Comparison of ENCODE assay signal across 9 cellular contexts in genomic region chr11:86214710-86215109, GRCh38. TPM values are rescaled to one million over a fixed set of nuclear protein-coding genes. Genes with fewer than 3 reads are reported as not detected.
DNase-seq lines count a peak whose midpoint lies in the region; ATAC-seq, FAIRE-seq and TF ChIP-seq lines count a peak whose summit lies in the region.
"Had no signal": no experiment of that assay in that cellular context is flagged by ENCODE, and none has a peak within 500 bp of the region (broad histone marks: within the 10 kb centered on the region; RNA-seq: fewer than 3 reads in every experiment).

No MANE protein-coding gene starts in this region.

- no peaks in the 10 kb centered on the region for H3K9me3 ChIP-seq in K562 (replicated peaks; ENCODE audit: control insufficient read depth, insufficient read depth, low read depth, low read length)
- H3K9me3 ChIP-seq in upper lobe of right lung, result no peaks in the 10 kb centered on the region

- H3K27me3 ChIP-seq in K562 (ENCODE audit: control insufficient read depth in 2 of 2, insufficient read depth in 2 of 2, low read length in 2 of 2) (no peaks in the 10 kb centered on the region), upper lobe of right lung (no peaks in the 10 kb centered on the region)

- no peaks in the 10 kb centered on the region for H4K20me1 ChIP-seq in K562 (replicated peaks; ENCODE audit: control insufficient read depth, insufficient read depth, low read length)

- H3K4me3 ChIP-seq in K562, result no peak overlapping the region
- H3K4me3 ChIP-seq in upper lobe of right lung, result no peak overlapping the region

- peak; percentile 64 for FAIRE-seq in K562 (lab: Jason Lieb, UNC)

- H3K9me1 ChIP-seq in K562 (ENCODE audit: control insufficient read depth, insufficient read depth, low read length), result no peaks in the 10 kb centered on the region

- peak overlapping the region; percentile 44; the same call in 1 of the 2 replicates for H2AFZ ChIP-seq in K562 (ENCODE audit: low read depth, low read length)

- ATAC-seq in HG03565 (IDR thresholded peaks at IDR 0.05; ENCODE audit: unreplicated experiment), result peak; percentile 42
- ATAC-seq in K562, result peak; percentile 61
- ATAC-seq in upper lobe of right lung, result peak; percentile 80
- ATAC-seq: T-cell had no signal

- no peak for TF ChIP-seq POLR2A in K562 (conservative IDR thresholded peaks at IDR 0.05)

- H3K4me1 ChIP-seq in K562 (replicated peaks in 1 of 2; ENCODE audit: control insufficient read depth in 2 of 2, insufficient read depth in 2 of 2, low read length in 2 of 2) (peaks cover 7 to 27% of the 10 kb centered on the region in 2 experiments; a peak in 3 of 5 replicates), upper lobe of right lung (no peaks in the 10 kb centered on the region)

- peak; percentile 81 for DNase-seq in stimulated activated naive CD4-positive, alpha-beta T cell treated with Interleukin-2 at 50 U/mL for 16 hours (lab: John Stamatoyannopoulos, UW)
- no peak for DNase-seq in stimulated activated naive CD4-positive, alpha-beta T cell (lab: John Stamatoyannopoulos, UW)
- DNase-seq in K562 (ENCODE audit: extremely low read depth in 1 of 4, low spot score in 3 of 4) (no peak), upper lobe of right lung (no peak), dedifferentiated amniotic fluid mesenchymal stem cell (ENCODE audit: extremely low spot score) (no peak), substantia nigra (lab: John Stamatoyannopoulos, UW) (no peak), NCI-H2171 treated with DMSO at 0.1 percent for 48 hours (lab: John Stamatoyannopoulos, UW) (no peak)
- DNase-seq: T-cell had no signal

- in situ Hi-C loops in K562 (cut with MboI), result no loop called here

- CTCF ChIA-PET in K562 (lab: Yijun Ruan, JAX; ENCODE audit: low intra/inter-chr PET ratio), result interaction anchor here (0.7 kb wide), 1 partner anchor 1857 kb away, joined by 3 read pairs; no protein-coding TSS in a partner anchor

- WGBS in K562 (ENCODE audit: insufficient coverage, low coverage, missing lambda C conversion rate), result 82% methylated on average over 1 of the region's 1 CpG

- intact Hi-C loops in K562 (cut with micrococcal nuclease) (loop anchor here (5.0 kb wide), 2 partner anchors 78 to 617 kb away; no protein-coding TSS in a partner anchor), upper lobe of right lung (cut with DNase I) (loop anchor here (10.0 kb wide), 1 partner anchor 270 kb away; no protein-coding TSS in a partner anchor)

- no peak for TF ChIP-seq EP300 in K562 (IDR thresholded peaks at IDR 0.05; ENCODE audit: low read length)

- H3K9ac ChIP-seq in K562 (ENCODE audit: insufficient read depth in 1 of 2, low read depth in 2 of 2, low read length in 2 of 2), result peak overlapping the region in 1 of 2 experiments; percentile 70; a peak in 1 of 4 replicates

- TF ChIP-seq CTCF in K562 (IDR thresholded peaks at IDR 0.05 in 2 of 3, conservative IDR thresholded peaks at IDR 0.05 in 1 of 3; ENCODE audit: insufficient read depth in 2 of 3, low read depth in 1 of 3, low read length in 3 of 3), result peak; percentile 20 to 49 (median 41); a peak in 3 of 6 replicates
- TF ChIP-seq CTCF in upper lobe of right lung (IDR thresholded peaks at IDR 0.05), result no peak

- TF ChIP-seq RAD21 in K562 (CRISPR knock-in tag; conservative IDR thresholded peaks at IDR 0.05 in 1 of 2, IDR thresholded peaks at IDR 0.05 in 1 of 2), result peak; percentile 16 to 51; a peak in 3 of 4 replicates

- no peaks in the 10 kb centered on the region for H3K36me3 ChIP-seq in K562 (ENCODE audit: control insufficient read depth, insufficient read depth, low read length)
- no peaks in the 10 kb centered on the region for H3K36me3 ChIP-seq in upper lobe of right lung

- H3K79me2 ChIP-seq in K562 (ENCODE audit: control insufficient read depth, insufficient read depth, low read length), result no peaks in the 10 kb centered on the region

- no peak overlapping the region for H3K27ac ChIP-seq in K562 (ENCODE audit: extremely low read depth, low read depth, low read length)
- no peak overlapping the region for H3K27ac ChIP-seq in upper lobe of right lung
- H3K27ac ChIP-seq in substantia nigra (ENCODE audit: low read depth, low read length, poor library complexity, severe bottlenecking), result no peak overlapping the region

- H3K4me2 ChIP-seq in K562 (ENCODE audit: insufficient read depth, low read length), result no peak overlapping the region

- BruUV-seq in K562 (replicated peaks; lab: Mats Ljungman, UMichigan), result no TSS peak

- POLR2A ChIA-PET in K562 (lab: Yijun Ruan, JAX), result interaction anchor here (0.6 to 1.0 kb wide), 3 partner anchors 10 to 146 kb away, joined by 3 read pairs; no protein-coding TSS in a partner anchor

TF ChIP-seq in K562, 482 proteins besides CTCF, POLR2A, EP300 and RAD21:
- TF ChIP-seq BDP1 (IDR thresholded peaks at IDR 0.05; ENCODE audit: insufficient read depth, insufficient read length) (no peak), ZBTB17 (CRISPR knock-in tag; IDR thresholded peaks at IDR 0.05) (no peak), SMC3 (conservative IDR thresholded peaks at IDR 0.05; ENCODE audit: insufficient read depth, low read depth, low read length) (0 out of 2 replicates have a peak, but pooled peaks have one; percentile 12), KDM5B (IDR thresholded peaks at IDR 0.05; ENCODE audit: insufficient replicate concordance, low read depth, low read length) (no peak), COPS2 (conservative IDR thresholded peaks at IDR 0.05) (no peak), ZNF830 (CRISPR knock-in tag; IDR thresholded peaks at IDR 0.05) (no peak), MAFG (tag; conservative IDR thresholded peaks at IDR 0.05) (0 out of 2 replicates have a peak, but pooled peaks have one; percentile 8), JUND (IDR thresholded peaks at IDR 0.05; ENCODE audit: borderline replicate concordance, low read depth, low read length) (no peak), JUND (tag; IDR thresholded peaks at IDR 0.05; ENCODE audit: borderline replicate concordance, low read depth, low read length) (peak; percentile 11; the same call in 1 of the 3 replicates), KLF13 (tag; IDR thresholded peaks at IDR 0.05; ENCODE audit: borderline replicate concordance, low read depth) (no peak), NFE2 (IDR thresholded peaks at IDR 0.05; ENCODE audit: low read depth) (peak; percentile 64), UBTF (IDR thresholded peaks at IDR 0.05; ENCODE audit: borderline replicate concordance in 1 of 2, low read depth in 2 of 2, low read length in 2 of 2) (0 out of 4 replicates have a peak, but pooled peaks of 1 of the 2 experiments have one; percentile 15), SMARCA4 (IDR thresholded peaks at IDR 0.05) (no peak)

RNA-seq across cellular contexts. Expression of gene EED, which starts 29.8 kb away (rescaled TPM):
- total RNA-seq in K562 (2011; cell fraction: chromatin; rRNA removed; ENCODE audit: low replicate concordance), result 50.8 and 171 TPM in 2 replicates
- 21.7 and 26.6 TPM in 2 replicates for total RNA-seq in K562 (2011; cell fraction: nucleolus; rRNA removed)
- total RNA-seq in K562 (2011; cell fraction: nucleoplasm; rRNA removed), result 72.6 and 106 TPM in 2 replicates
- total RNA-seq in K562 (2014; rRNA removed) (33.0 and 34.4 TPM in 2 replicates), K562 (2014; rRNA removed; fragmentation: Illumina TruSeq; extraction: Trizol) (57.1 and 62.6 TPM in 2 replicates), K562 (2015; rRNA removed; fragmentation: Illumina TruSeq; extraction: Trizol) (51.5 and 55.1 TPM in 2 replicates), K562 (2021) (47.4 and 47.8 TPM in 2 replicates), upper lobe of right lung (21.3 TPM)
- polyA plus RNA-seq in K562 (2011; rRNA removed) (61.6 and 99.5 TPM in 2 replicates), K562 (2014; fragmentation: Illumina TruSeq; extraction: Trizol) (41.9 and 43.1 TPM in 2 replicates), K562 (2014; fragmentation: Nextera tagmentation; extraction: Ambion mirVana) (100 to 1,000 TPM; 108 to 110 TPM), K562 (2014; rRNA removed) (47.3 and 48.0 TPM in 2 replicates)
- polyA plus RNA-seq in K562 (2011; cell fraction: cytosol; rRNA removed), result 16.1 and 24.9 TPM in 2 replicates
- 39.1 and 51.7 TPM in 2 replicates for polyA plus RNA-seq in K562 (2011; cell fraction: nucleus; rRNA removed)
- polyA plus RNA-seq in K562 (2012), result 32.5 and 74.9 TPM in 2 replicates
- 67.8 and 85.7 TPM in 2 replicates for polyA minus RNA-seq in K562 (2011; rRNA and poly(A)+ RNA removed)
- 20.5 and 31.8 TPM in 2 replicates for polyA minus RNA-seq in K562 (2011; cell fraction: cytosol; rRNA and poly(A)+ RNA removed)
- 45.6 and 53.3 TPM in 2 replicates for polyA minus RNA-seq in K562 (2011; cell fraction: nucleus; rRNA and poly(A)+ RNA removed)
